In the genomic region with DNA sequence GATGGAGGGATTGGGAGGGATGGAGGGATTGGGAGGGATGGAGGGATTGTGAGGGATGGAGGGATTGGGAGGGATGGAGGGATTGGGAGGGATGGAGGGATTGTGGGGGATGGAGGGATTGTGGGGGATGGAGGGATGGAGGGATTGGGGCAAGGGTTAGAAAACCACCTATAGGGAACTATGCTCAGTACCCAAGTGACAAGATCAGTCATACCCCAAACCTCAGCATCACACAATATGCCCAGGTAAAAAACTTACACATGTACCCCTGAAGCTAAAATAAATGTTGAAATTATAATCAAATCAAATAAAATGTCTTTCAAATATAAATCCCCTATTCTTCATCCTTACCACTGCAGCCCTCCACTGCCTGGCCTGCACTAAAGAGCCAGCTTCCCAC, we compare ENCODE assay signal across 29 cellular contexts.
"Had no signal": no experiment of that assay in that cellular context is flagged by ENCODE, and none has a peak within 500 bp of the region (broad histone marks: within the 10 kb centered on the region; RNA-seq: fewer than 3 reads in every experiment).

No MANE protein-coding gene starts in this region.

- H3K27me3 Mint-ChIP-seq: dendritic cell treated with granulocyte-macrophage colony-stimulating factor and Interleukin-4, amounts not matched to agents 40 ng/mL and 50 ng/mL, for 4 days; effector memory CD8-positive, alpha-beta T cell had no signal

- H3K9me3 Mint-ChIP-seq: dendritic cell treated with granulocyte-macrophage colony-stimulating factor and Interleukin-4, amounts not matched to agents 40 ng/mL and 50 ng/mL, for 4 days; effector memory CD8-positive, alpha-beta T cell; endodermal cell had no signal

- DNase-seq: colonic mucosa; cortex of kidney; dermis blood vessel endothelial cell; dorsolateral prefrontal cortex; effector CD4-positive, alpha-beta T cell; effector CD8-positive, alpha-beta T cell; effector memory CD4-positive, alpha-beta T cell; effector memory CD8-positive, alpha-beta T cell; endodermal cell; erythroblast; esophagus squamous epithelium; foreskin fibroblast; foreskin keratinocyte; foreskin melanocyte; gastrocnemius medialis; glutamatergic neuron; head of caudate nucleus; heart left ventricle; heart right ventricle had no signal

- H3K27ac ChIP-seq: colonic mucosa, coronary artery, dorsolateral prefrontal cortex, epithelial cell of prostate, esophagus muscularis mucosa, esophagus squamous epithelium, foreskin keratinocyte, gastrocnemius medialis, gastroesophageal sphincter, heart left ventricle, heart right ventricle had no signal

- FAIRE-seq: colon, endometrium, endothelial cell of umbilical vein, frontal cortex had no signal

- H3K4me3 Mint-ChIP-seq: dendritic cell treated with granulocyte-macrophage colony-stimulating factor and Interleukin-4, amounts not matched to agents 40 ng/mL and 50 ng/mL, for 4 days; effector memory CD8-positive, alpha-beta T cell; endodermal cell had no signal

- H3K9me3 ChIP-seq: colonic mucosa, esophagus muscularis mucosa, esophagus squamous epithelium, gastrocnemius medialis, gastroesophageal sphincter, heart left ventricle, heart right ventricle had no signal

- ATAC-seq: effector memory CD8-positive, alpha-beta T cell; esophagus mucosa; foreskin keratinocyte; gastrocnemius medialis; gastroesophageal sphincter; heart left ventricle; heart right ventricle had no signal

- H3K27ac Mint-ChIP-seq: dendritic cell treated with granulocyte-macrophage colony-stimulating factor and Interleukin-4, amounts not matched to agents 40 ng/mL and 50 ng/mL, for 4 days; effector memory CD8-positive, alpha-beta T cell; endodermal cell had no signal

- H3K4me1 Mint-ChIP-seq: endodermal cell had no signal

- H3K27me3 ChIP-seq: colonic mucosa, dorsolateral prefrontal cortex, esophagus muscularis mucosa, esophagus squamous epithelium, foreskin keratinocyte, gastrocnemius medialis, gastroesophageal sphincter, heart left ventricle, heart right ventricle had no signal

- H3K4me1 ChIP-seq: colonic mucosa, esophagus muscularis mucosa, esophagus squamous epithelium, foreskin keratinocyte, gastrocnemius medialis, gastroesophageal sphincter, heart left ventricle, heart right ventricle had no signal

- H3K36me3 ChIP-seq: colonic mucosa, esophagus muscularis mucosa, esophagus squamous epithelium, gastrocnemius medialis, gastroesophageal sphincter, heart left ventricle, heart right ventricle had no signal

- H3K4me3 ChIP-seq: colonic mucosa, coronary artery, dorsolateral prefrontal cortex, esophagus muscularis mucosa, esophagus squamous epithelium, gastrocnemius medialis, gastroesophageal sphincter, heart left ventricle, heart right ventricle had no signal
